31 cellular contexts compared by ENCODE assay signal in genomic region chr4:78865451-78865850, GRCh38.
"Had no signal": no experiment of that assay in that cellular context is flagged by ENCODE, and none has a peak within 500 bp of the region (broad histone marks: within the 10 kb centered on the region; RNA-seq: fewer than 3 reads in every experiment).

No MANE protein-coding gene starts in this region.

- ATAC-seq: activated CD4-positive, CD25-positive, alpha-beta regulatory T cell treated with anti-CD3 and anti-CD28 coated beads, Interleukin-2, amount 50 U/mL, for 24 hours; activated CD8-positive, alpha-beta T cell treated with anti-CD3 and anti-CD28 coated beads for 36 hours; activated naive CD8-positive, alpha-beta T cell treated with anti-CD3 and anti-CD28 coated beads, Interleukin-2, amount 50 U/mL, for 24 hours; body of pancreas; foreskin keratinocyte; gastrocnemius medialis; T-helper 17 cell had no signal

- H3K4me3 ChIP-seq: adrenal gland, body of pancreas, coronary artery, dorsolateral prefrontal cortex, esophagus muscularis mucosa, gastrocnemius medialis had no signal

- H3K4me1 ChIP-seq: adrenal gland, foreskin keratinocyte, gastrocnemius medialis had no signal

- H3K27me3 ChIP-seq: adrenal gland, body of pancreas, dorsolateral prefrontal cortex, esophagus muscularis mucosa, foreskin keratinocyte, gastrocnemius medialis had no signal

- H3K27ac ChIP-seq: adrenal gland, body of pancreas, coronary artery, dorsolateral prefrontal cortex, esophagus muscularis mucosa, foreskin keratinocyte, gastrocnemius medialis, WERI-Rb-1 had no signal

- H3K9me3 ChIP-seq: adrenal gland, body of pancreas, esophagus muscularis mucosa, gastrocnemius medialis had no signal

- DNase-seq: activated B cell treated with CpG ODN at 0.5 μM for 24 hours; activated CD4-positive, alpha-beta T cell treated with anti-CD3 and anti-CD28 coated beads for 48 hours; activated CD4-positive, alpha-beta T cell treated with anti-CD3 and anti-CD28 coated beads, Interleukin-2, amount 50 U/mL, for 1 hour; activated CD4-positive, alpha-beta T cell treated with anti-CD3 and anti-CD28 coated beads, Interleukin-2, amount 50 U/mL, for 48 hours; activated CD8-positive, alpha-beta memory T cell treated with anti-CD3 and anti-CD28 coated beads for 24 hours; activated CD8-positive, alpha-beta T cell treated with anti-CD3 and anti-CD28 coated beads for 36 hours; activated effector memory CD4-positive, alpha-beta T cell treated with anti-CD3 and anti-CD28 coated beads, Interleukin-2, amount 50 U/mL, for 16 hours; activated naive CD4-positive, alpha-beta T cell treated with anti-CD3 and anti-CD28 coated beads for 36 hours; activated naive CD8-positive, alpha-beta T cell treated with anti-CD3 and anti-CD28 coated beads for 36 hours; activated naive CD8-positive, alpha-beta T cell treated with anti-CD3 and anti-CD28 coated beads, Interleukin-2, amount 50 U/mL, for 24 hours; activated T-cell treated with anti-CD3 and anti-CD28 coated beads, Interleukin-2, amount 50 U/mL, for 1 hour; activated T-cell treated with anti-CD3 and anti-CD28 coated beads, Interleukin-2, amount 50 U/mL, for 48 hours; adrenal gland; amygdala; aorta; body of pancreas; central memory CD4-positive, alpha-beta T cell; cerebellar nuclear complex; dorsolateral prefrontal cortex; effector memory CD4-positive, alpha-beta T cell; endodermal cell; erythroblast; foreskin keratinocyte; gastrocnemius medialis; T-helper 1 cell; T-helper 17 cell; T1000; WERI-Rb-1 had no signal
